Comparison of ENCODE assay signal across 26 cellular contexts in genomic region chr3:33895658-33896057, GRCh38.
"Had no signal": no experiment of that assay in that cellular context is flagged by ENCODE, and none has a peak within 500 bp of the region (broad histone marks: within the 10 kb centered on the region; RNA-seq: fewer than 3 reads in every experiment).

No MANE protein-coding gene starts in this region.

- ATAC-seq: stimulated activated effector memory CD8-positive, alpha-beta T cell treated with anti-CD3 and anti-CD28 coated beads, Interleukin-12 subunit alpha, Interleukin-12 subunit beta, amount 100 ng/mL, for 72 hours; stimulated activated memory B cell treated with anti-CD40 and anti-IgM and Interleukin-4, amounts not matched to agents 10 μg/mL and 1 μg/mL and 100 μg/mL, for 72 hours; stimulated activated naive B cell treated with anti-CD40 and anti-IgM and Interleukin-4, amounts not matched to agents 10 μg/mL and 1 μg/mL and 100 μg/mL, for 72 hours; stimulated activated naive CD8-positive, alpha-beta T cell treated with anti-CD3 and anti-CD28 coated beads, Interleukin-15, amount 100 ng/mL, for 72 hours; stimulated activated naive CD8-positive, alpha-beta T cell treated with anti-CD3 and anti-CD28 coated beads, Interleukin-15, Interleukin-2, amounts not matched to agents 100 U/mL and 50 U/mL, for 24 hours; upper lobe of right lung had no signal

- DNase-seq: stimulated activated CD4-positive, alpha-beta T cell treated with anti-CD3 and anti-CD28 coated beads, Interleukin-2, amount 100 ng/mL, for 48 hours; stimulated activated CD4-positive, alpha-beta T cell treated with anti-CD3 and anti-CD28 coated beads, Interleukin-4, amount 100 ng/mL, for 1 hour; stimulated activated CD4-positive, alpha-beta T cell treated with anti-CD3 and anti-CD28 coated beads, Interleukin-4, amount 100 ng/mL, for 24 hours; stimulated activated CD4-positive, alpha-beta T cell treated with anti-CD3 and anti-CD28 coated beads, Interleukin-4, amount 100 ng/mL, for 4 hours; stimulated activated CD8-positive, alpha-beta memory T cell treated with anti-CD3 and anti-CD28 coated beads, Interleukin-4, amount 100 ng/mL, for 48 hours; stimulated activated naive B cell treated with anti-CD40 and anti-IgM and Interleukin-4, amounts not matched to agents 10 μg/mL and 1 μg/mL and 100 μg/mL, for 72 hours; stimulated activated naive CD4-positive, alpha-beta T cell; stimulated activated naive CD4-positive, alpha-beta T cell treated with Interleukin-2 at 50 U/mL for 16 hours; stimulated activated naive CD8-positive, alpha-beta T cell treated with anti-CD3 and anti-CD28 coated beads, Interleukin-15, amount 100 ng/mL, for 72 hours; stimulated activated naive CD8-positive, alpha-beta T cell treated with anti-CD3 and anti-CD28 coated beads, Interleukin-15, Interleukin-2, amounts not matched to agents 100 U/mL and 50 U/mL, for 24 hours; stomach; substantia nigra; testis; thyroid gland; tibial artery; transverse colon; trophoblast cell; upper lobe of left lung; upper lobe of right lung; uterus had no signal

- H3K9me3 ChIP-seq: stomach, suprapubic skin, testis, thoracic aorta, thyroid gland, tibial artery, tibial nerve, transverse colon, upper lobe of left lung, upper lobe of right lung, uterus, vagina had no signal

- H3K4me1 ChIP-seq: stomach, suprapubic skin, testis, thyroid gland, tibial artery, tibial nerve, transverse colon, upper lobe of left lung, upper lobe of right lung, uterus, vagina had no signal

- H3K4me3 ChIP-seq: stomach, suprapubic skin, testis, thoracic aorta, thyroid gland, tibial artery, tibial nerve, transverse colon, upper lobe of left lung, upper lobe of right lung, uterus, vagina had no signal

- H3K36me3 ChIP-seq: stomach, suprapubic skin, thoracic aorta, thyroid gland, tibial artery, tibial nerve, transverse colon, upper lobe of left lung, upper lobe of right lung, uterus, vagina had no signal

- H3K27me3 ChIP-seq: stomach, suprapubic skin, testis, thyroid gland, tibial artery, tibial nerve, transverse colon, upper lobe of left lung, upper lobe of right lung, uterus, vagina had no signal

- H3K27ac ChIP-seq: stomach, suprapubic skin, testis, thoracic aorta, thyroid gland, tibial artery, tibial nerve, transverse colon, upper lobe of left lung, upper lobe of right lung, uterus, vagina had no signal
